In genomic region chr1:247322437-247322836, GRCh38 we compare ENCODE assay signal across 11 cellular contexts. TPM values are rescaled to one million over a fixed set of nuclear protein-coding genes. Genes with fewer than 3 reads are reported as not detected.
DNase-seq lines count a peak whose midpoint lies in the region; ATAC-seq and TF ChIP-seq lines count a peak whose summit lies in the region.
"Had no signal": no experiment of that assay in that cellular context is flagged by ENCODE, and none has a peak within 500 bp of the region (broad histone marks: within the 10 kb centered on the region; RNA-seq: fewer than 3 reads in every experiment).

No MANE protein-coding gene starts in this region.

- no TSS peak for BruUV-seq in A673 (replicated peaks; lab: Mats Ljungman, UMichigan)

- no peak overlapping the region for H3K4me3 ChIP-seq in GM23338
- no peak overlapping the region for H3K4me3 ChIP-seq in osteoblast (ENCODE audit: insufficient read depth, low read length)
- no peak overlapping the region for H3K4me3 ChIP-seq in A673 (ENCODE audit: low read depth, low read length, poor library complexity, severe bottlenecking)

- no peaks in the 10 kb centered on the region for H3K9me2 ChIP-seq in GM23338 (ENCODE audit: insufficient read depth)

- intact Hi-C loops in A673 (cut with micrococcal nuclease; ENCODE audit: unreplicated experiment): no loop called here

- no peaks in the 10 kb centered on the region for H3K27me3 ChIP-seq in GM23338 (ENCODE audit: insufficient read depth)
- H3K27me3 ChIP-seq in osteoblast (ENCODE audit: insufficient read depth, low read length): no peaks in the 10 kb centered on the region
- H3K27me3 ChIP-seq in A673 (replicated peaks; ENCODE audit: insufficient read depth, low read depth, low read length, poor library complexity): no peaks in the 10 kb centered on the region

- no peak for DNase-seq in activated T-cell treated with anti-CD3 and anti-CD28 coated beads, Interleukin-2, amount 50 U/mL, for 24 hours
- DNase-seq in activated T-cell treated with anti-CD3 and anti-CD28 coated beads, Interleukin-2, amount 50 U/mL, for 48 hours: no peak
- DNase-seq in GM23338 (ENCODE audit: low spot score) (no peak), T-helper 17 cell (no peak), osteoblast (ENCODE audit: insufficient read length, low spot score, missing footprints) (peak; percentile 38), A673 (ENCODE audit: low spot score) (no peak), HuH-7 (ENCODE audit: low spot score) (no peak)
- DNase-seq: activated CD4-positive, CD25-positive, alpha-beta regulatory T cell treated with anti-CD3 and anti-CD28 coated beads, Interleukin-2, amount 50 U/mL, for 72 hours; DMS79; left cardiac atrium had no signal

- H3K4me1 ChIP-seq in GM23338 (ENCODE audit: insufficient read depth): no peaks in the 10 kb centered on the region
- no peaks in the 10 kb centered on the region for H3K4me1 ChIP-seq in osteoblast (ENCODE audit: insufficient read depth, low read length)
- no peaks in the 10 kb centered on the region for H3K4me1 ChIP-seq in A673 (ENCODE audit: insufficient read depth, low read length, poor library complexity, severe bottlenecking)

- CTCF ChIA-PET in A673 (lab: Charles Lee): no interaction called here

- H3F3A ChIP-seq in GM23338 (replicated peaks; ENCODE audit: low read depth): peaks cover 2% of the 10 kb centered on the region; the same call in 1 of the 2 replicates

- peaks cover 87% of the 10 kb centered on the region for H3K36me3 Mint-ChIP-seq in activated T-cell treated with anti-CD3 and anti-CD28 coated beads, Interleukin-2, amount 50 U/mL, for 24 hours (ENCODE audit: low read depth)
- H3K36me3 Mint-ChIP-seq in GM23338 (ENCODE audit: low read depth): peaks cover 84% of the 10 kb centered on the region
- H3K36me3 Mint-ChIP-seq in T-helper 17 cell (ENCODE audit: low read depth): no peaks in the 10 kb centered on the region

- no peak overlapping the region for H3K4me2 ChIP-seq in GM23338
- no peak overlapping the region for H3K4me2 ChIP-seq in osteoblast (ENCODE audit: insufficient read depth, low read length)

- peak overlapping the region; percentile 91 for H3K27ac Mint-ChIP-seq in activated T-cell treated with anti-CD3 and anti-CD28 coated beads, Interleukin-2, amount 50 U/mL, for 24 hours
- peak overlapping the region; percentile 68 for H3K27ac Mint-ChIP-seq in GM23338
- peak overlapping the region; percentile 56 for H3K27ac Mint-ChIP-seq in T-helper 17 cell

- H3K9me3 ChIP-seq in T-helper 17 cell (ENCODE audit: control insufficient read depth, low read length, poor library complexity, severe bottlenecking) (no peaks in the 10 kb centered on the region), osteoblast (ENCODE audit: low read depth, low read length) (no peaks in the 10 kb centered on the region), A673 (ENCODE audit: low read depth, low read length, poor library complexity, severe bottlenecking) (no peaks in the 10 kb centered on the region)

- H2AFZ ChIP-seq in GM23338 (no peak overlapping the region), osteoblast (ENCODE audit: low read length) (no peak overlapping the region)

- H3K4me3 Mint-ChIP-seq in activated T-cell treated with anti-CD3 and anti-CD28 coated beads, Interleukin-2, amount 50 U/mL, for 24 hours: peak overlapping the region; percentile 54
- H3K4me3 Mint-ChIP-seq in GM23338: no peak overlapping the region
- H3K4me3 Mint-ChIP-seq in T-helper 17 cell: no peak overlapping the region

- H3K27ac ChIP-seq in GM23338 (ENCODE audit: low read depth) (no peak overlapping the region), osteoblast (ENCODE audit: low read depth, low read length) (no peak overlapping the region), A673 (ENCODE audit: low read depth, low read length, poor library complexity, severe bottlenecking) (no peak overlapping the region)

- H3K36me3 ChIP-seq in GM23338 (ENCODE audit: insufficient read depth) (peaks cover 64% of the 10 kb centered on the region), osteoblast (ENCODE audit: insufficient read depth, low read length) (peaks cover 46% of the 10 kb centered on the region), A673 (ENCODE audit: insufficient read depth, low read length, poor library complexity, severe bottlenecking) (peaks cover 46% of the 10 kb centered on the region)

- H3K79me2 ChIP-seq in GM23338 (replicated peaks; ENCODE audit: insufficient read depth) (peaks cover 31% of the 10 kb centered on the region), osteoblast (ENCODE audit: insufficient read depth, low read length) (peaks cover 5% of the 10 kb centered on the region)

- no peaks in the 10 kb centered on the region for H3K27me3 Mint-ChIP-seq in activated T-cell treated with anti-CD3 and anti-CD28 coated beads, Interleukin-2, amount 50 U/mL, for 24 hours
- no peaks in the 10 kb centered on the region for H3K27me3 Mint-ChIP-seq in GM23338 (ENCODE audit: insufficient read depth, low read depth, poor library complexity)
- no peaks in the 10 kb centered on the region for H3K27me3 Mint-ChIP-seq in T-helper 17 cell

- ATAC-seq in GM23338 (no peak), T-helper 17 cell (no peak), HG03045 (IDR thresholded peaks at IDR 0.05; ENCODE audit: unreplicated experiment) (no peak)
- ATAC-seq: left cardiac atrium had no signal

- no peak for TF ChIP-seq CTCF in GM23338 (conservative IDR thresholded peaks at IDR 0.05; ENCODE audit: low read depth in 2 of 2)
- no peak for TF ChIP-seq CTCF in osteoblast (IDR thresholded peaks at IDR 0.05; ENCODE audit: extremely low read depth, low read depth, low read length)
- TF ChIP-seq CTCF in A673 (conservative IDR thresholded peaks at IDR 0.05; ENCODE audit: low read depth, low read length): no peak

- POLR2A ChIA-PET in A673 (lab: Charles Lee; ENCODE audit: low non-redundant PET): no interaction called here

- peaks cover 43% of the 10 kb centered on the region for H3K4me1 Mint-ChIP-seq in activated T-cell treated with anti-CD3 and anti-CD28 coated beads, Interleukin-2, amount 50 U/mL, for 24 hours (ENCODE audit: low read depth)
- H3K4me1 Mint-ChIP-seq in GM23338 (peaks cover 23% of the 10 kb centered on the region), T-helper 17 cell (peaks cover 8% of the 10 kb centered on the region)

- H4K20me1 ChIP-seq in GM23338 (replicated peaks; ENCODE audit: insufficient read depth) (peaks cover 39% of the 10 kb centered on the region), osteoblast (ENCODE audit: insufficient read depth, low read length) (no peaks in the 10 kb centered on the region)

- H3K9me3 Mint-ChIP-seq in activated T-cell treated with anti-CD3 and anti-CD28 coated beads, Interleukin-2, amount 50 U/mL, for 24 hours: no peaks in the 10 kb centered on the region
- no peaks in the 10 kb centered on the region for H3K9me3 Mint-ChIP-seq in GM23338

TF ChIP-seq in GM23338, 12 proteins besides CTCF, POLR2A, EP300 and RAD21 (continues in another document):
- no peak for TF ChIP-seq EZH2phosphoT487 (IDR thresholded peaks at IDR 0.05; ENCODE audit: unreplicated experiment)
- no peak for TF ChIP-seq ETS1 (IDR thresholded peaks at IDR 0.05)
- TF ChIP-seq REST (IDR thresholded peaks at IDR 0.05; ENCODE audit: unreplicated experiment): no peak
- no peak for TF ChIP-seq CREB1 (CRISPR knock-in tag; IDR thresholded peaks at IDR 0.05; ENCODE audit: low read depth)
- no peak for TF ChIP-seq STAT1 (IDR thresholded peaks at IDR 0.05; ENCODE audit: unreplicated experiment)

RNA-seq across cellular contexts. Expression of gene ZNF496, which starts 9.2 kb away (rescaled TPM):
- 102 and 127 TPM in 2 replicates for total RNA-seq in GM23338 (2014; rRNA removed; shearing (Covaris generic))
- polyA plus RNA-seq in GM23338 (2016; fragmentation: Nextera tagmentation; extraction: Ambion mirVana): 20.4 and 22.0 TPM in 2 replicates
- total RNA-seq in T-helper 17 cell (1 to 10 TPM; 5.4 to 8.1 TPM), osteoblast (27.7 and 29.3 TPM in 2 replicates), A673 (2021) (30.2 and 35.1 TPM in 2 replicates)
